In the genomic region with DNA sequence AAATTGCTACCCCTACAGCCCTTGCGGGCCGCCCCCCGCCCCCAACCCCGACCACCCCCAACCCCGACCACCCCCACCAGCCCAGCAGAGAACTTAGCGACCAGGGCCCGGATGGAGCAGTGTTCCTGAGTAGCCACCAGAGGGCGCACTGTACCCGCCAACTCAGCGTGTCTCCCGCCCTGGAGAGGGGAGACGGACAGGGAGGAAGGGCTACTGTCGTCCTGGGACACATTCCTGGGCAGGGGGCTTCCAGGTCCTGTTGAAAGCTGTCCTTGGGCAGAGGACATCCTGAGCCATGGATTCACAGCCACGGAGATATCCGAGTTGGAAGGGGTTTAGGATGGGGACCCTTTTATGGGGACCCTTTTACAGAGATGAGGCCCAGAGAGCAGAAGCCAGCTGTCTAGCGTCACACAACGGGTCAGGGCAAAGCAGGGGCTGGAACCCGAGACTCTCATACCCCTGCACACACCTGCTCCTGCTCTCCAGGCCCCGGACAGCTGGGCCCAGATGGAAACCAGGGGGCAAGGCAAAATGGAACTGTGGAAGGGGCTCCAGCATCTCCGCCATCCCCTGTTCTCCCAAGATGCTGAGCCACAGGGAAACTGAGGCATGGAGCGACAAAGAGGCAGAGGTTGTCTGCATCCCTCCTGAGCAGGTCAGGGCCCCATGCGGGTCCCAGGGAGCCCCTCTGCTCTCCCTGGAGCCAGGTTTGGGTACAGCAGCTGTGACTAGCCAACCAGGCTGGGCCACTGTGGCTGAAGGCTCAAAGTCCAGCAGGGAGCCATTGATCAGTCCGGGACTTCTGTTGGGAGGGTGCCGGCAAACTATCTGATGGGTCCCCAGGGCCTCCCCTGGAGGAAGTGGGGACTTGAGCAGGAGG, we compare ENCODE assay signal across 8 cellular contexts. TPM values are rescaled to one million over a fixed set of nuclear protein-coding genes. Genes with fewer than 3 reads are reported as not detected.
A peak's percentile ranks its signal among the peaks of the same experiment; 100 is the strongest.
DNase-seq lines count a peak whose midpoint lies in the region; ATAC-seq lines count a peak whose summit lies in the region.

No MANE protein-coding gene starts in this region.

- H3K27me3 Mint-ChIP-seq in activated CD4-positive, alpha-beta T cell treated with anti-CD3 and anti-CD28 coated beads for 36 hours, result no peaks in the 10 kb centered on the region

- H3K4me1 Mint-ChIP-seq in activated CD4-positive, alpha-beta T cell treated with anti-CD3 and anti-CD28 coated beads for 36 hours, result peaks cover 15% of the 10 kb centered on the region

- no peaks in the 10 kb centered on the region for H3K9me3 Mint-ChIP-seq in activated CD4-positive, alpha-beta T cell treated with anti-CD3 and anti-CD28 coated beads for 36 hours (ENCODE audit: low read depth)

- intact Hi-C loops in activated CD4-positive, alpha-beta T cell treated with anti-CD3 and anti-CD28 coated beads for 36 hours (cut with DNase I, micrococcal nuclease), result loop anchor here (1.0 to 5.0 kb wide), 5 partner anchors 19 to 1550 kb away; partner anchors contain the start of gene MECR (in 1 of the 2)

- H3K27ac Mint-ChIP-seq in activated CD4-positive, alpha-beta T cell treated with anti-CD3 and anti-CD28 coated beads for 36 hours, result peak overlapping the region; percentile 86

- ATAC-seq in activated CD4-positive, alpha-beta T cell treated with anti-CD3 and anti-CD28 coated beads for 36 hours, result peak; percentile 82
- ATAC-seq in left lobe of liver, result peak; percentile 86
- no peak for ATAC-seq in HG03469 (IDR thresholded peaks at IDR 0.05; ENCODE audit: unreplicated experiment)

- CTCF ChIA-PET in activated CD4-positive, alpha-beta T cell treated with anti-CD3 and anti-CD28 coated beads for 36 hours (lab: Charles Lee), result interaction anchor here (0.5 to 8.9 kb wide), 37 partner anchors 8 to 1601 kb away, joined by 3 to 229 read pairs (median 5); partner anchors contain the start of genes LAPTM5, MATN1 and SRSF4

- H3K36me3 Mint-ChIP-seq in activated CD4-positive, alpha-beta T cell treated with anti-CD3 and anti-CD28 coated beads for 36 hours (ENCODE audit: low read depth), result no peaks in the 10 kb centered on the region

- DNase-seq in COLO829 (ENCODE audit: low spot score), result peak; percentile 53
- DNase-seq in HCEC 1CT, result peak; percentile 48
- peak; percentile 80 for DNase-seq in NCI-H2196 (lab: John Stamatoyannopoulos, UW; ENCODE audit: unreplicated experiment)
- peak; percentile 90 for DNase-seq in activated CD4-positive, alpha-beta T cell treated with anti-CD3 and anti-CD28 coated beads for 36 hours
- peak; percentile 68 for DNase-seq in cerebellum (ENCODE audit: low spot score)
- DNase-seq in left lobe of liver (ENCODE audit: low spot score), result peak; percentile 74
- DNase-seq in stimulated activated CD4-positive, alpha-beta T cell treated with anti-CD3 and anti-CD28 coated beads, TNF-alpha, amount 100 ng/mL, for 4 hours (ENCODE audit: low read depth in 3 of 3), result peak; percentile 46 to 57 (median 51)

- peak overlapping the region; percentile 54 for H3K4me3 Mint-ChIP-seq in activated CD4-positive, alpha-beta T cell treated with anti-CD3 and anti-CD28 coated beads for 36 hours

- POLR2A ChIA-PET in activated CD4-positive, alpha-beta T cell treated with anti-CD3 and anti-CD28 coated beads for 36 hours (lab: Charles Lee), result interaction anchor here (0.6 to 1.3 kb wide), 3 partner anchors 61 to 64 kb away, joined by 3 to 8 read pairs (median 3); no protein-coding TSS in a partner anchor

RNA-seq across cellular contexts. Expression of gene LAPTM5, which starts 25.0 kb away (rescaled TPM):
- total RNA-seq in activated CD4-positive, alpha-beta T cell treated with anti-CD3 and anti-CD28 coated beads for 36 hours, result 100 to 1,000 TPM; 174 to 214 TPM
- 7.8 TPM for total RNA-seq in cerebellum
- total RNA-seq in left lobe of liver, result 22.3 TPM

RNA-seq across cellular contexts. Expression of gene MATN1, which starts 59.2 kb away (rescaled TPM):
- total RNA-seq in activated CD4-positive, alpha-beta T cell treated with anti-CD3 and anti-CD28 coated beads for 36 hours, result under 1 TPM; 0.32 to 0.43 TPM
- total RNA-seq in cerebellum (0.36 TPM), left lobe of liver (not detected)
